ENCODE assay signal across 10 cellular contexts in genomic region chr13:23899555-23899954, GRCh38. TPM values are rescaled to one million over a fixed set of nuclear protein-coding genes. Genes with fewer than 3 reads are reported as not detected.
DNase-seq lines count a peak whose midpoint lies in the region; ATAC-seq and TF ChIP-seq lines count a peak whose summit lies in the region.
"Had no signal": no experiment of that assay in that cellular context is flagged by ENCODE, and none has a peak within 500 bp of the region (broad histone marks: within the 10 kb centered on the region; RNA-seq: fewer than 3 reads in every experiment).

No MANE protein-coding gene starts in this region.

- peak overlapping the region; percentile 23 for H3K9ac ChIP-seq in SK-N-MC (ENCODE audit: insufficient read length)
- H3K9ac ChIP-seq in endodermal cell (ENCODE audit: extremely low read depth, low read length, poor library complexity, severe bottlenecking), result no peak overlapping the region

- peaks cover 23% of the 10 kb centered on the region for H3K27me3 ChIP-seq in endodermal cell (ENCODE audit: control insufficient read depth, insufficient read depth, low read length, poor library complexity, severe bottlenecking)

- H3K27ac Mint-ChIP-seq in endodermal cell (no peak overlapping the region), natural killer cell (no peak overlapping the region)
- H3K27ac Mint-ChIP-seq: stimulated activated naive CD8-positive, alpha-beta T cell treated with anti-CD3 and anti-CD28 coated beads, Interleukin-15, Interleukin-2, amounts not matched to agents 100 ng/mL and 50 ng/mL, for 24 hours had no signal

- H3K4me1 ChIP-seq in endodermal cell (ENCODE audit: control insufficient read depth, insufficient read depth, low read length), result no peaks in the 10 kb centered on the region

- intact Hi-C loops in natural killer cell (cut with micrococcal nuclease), result no loop called here

- H3K4me1 Mint-ChIP-seq in endodermal cell (peaks cover 3% of the 10 kb centered on the region), natural killer cell (peaks cover 0 to 5% of the 10 kb centered on the region in 2 donors)

- H3K9me3 Mint-ChIP-seq in endodermal cell (no peaks in the 10 kb centered on the region), natural killer cell (no peaks in the 10 kb centered on the region)
- H3K9me3 Mint-ChIP-seq: stimulated activated naive CD8-positive, alpha-beta T cell treated with anti-CD3 and anti-CD28 coated beads, Interleukin-15, Interleukin-2, amounts not matched to agents 100 ng/mL and 50 ng/mL, for 24 hours had no signal

- no peak overlapping the region for H3K4me3 Mint-ChIP-seq in endodermal cell
- H3K4me3 Mint-ChIP-seq in natural killer cell, result no peak overlapping the region
- H3K4me3 Mint-ChIP-seq: stimulated activated naive CD8-positive, alpha-beta T cell treated with anti-CD3 and anti-CD28 coated beads, Interleukin-15, Interleukin-2, amounts not matched to agents 100 ng/mL and 50 ng/mL, for 24 hours had no signal

- TF ChIP-seq CTCF in endodermal cell (conservative IDR thresholded peaks at IDR 0.05) (peak; percentile 72), natural killer cell (IDR thresholded peaks at IDR 0.05) (peak; percentile 50)

- WGBS in endodermal cell (ENCODE audit: insufficient coverage in 1 of 2, insufficient read length in 1 of 2), 2 experiments, result 58 to 69% methylated on average over 2 to 4 of the region's 4 CpGs

- H3K36me3 Mint-ChIP-seq in endodermal cell (ENCODE audit: low read depth), result no peaks in the 10 kb centered on the region
- H3K36me3 Mint-ChIP-seq in natural killer cell, result no peaks in the 10 kb centered on the region

- H3K36me3 ChIP-seq in SK-N-MC (ENCODE audit: insufficient read depth, low read length), result no peaks in the 10 kb centered on the region
- H3K36me3 ChIP-seq in endodermal cell (ENCODE audit: control insufficient read depth, insufficient read depth, low read length), result no peaks in the 10 kb centered on the region

- H3K4me3 ChIP-seq in SK-N-MC (peak overlapping the region; percentile 26; the same call in 1 of the 2 replicates), endodermal cell (ENCODE audit: low read length) (no peak overlapping the region)

- ATAC-seq in GM19035 (IDR thresholded peaks at IDR 0.05; ENCODE audit: unreplicated experiment), result peak; percentile 62
- ATAC-seq in natural killer cell, result peak in 2 of 3 donors; percentile 54 to 67
- ATAC-seq in GM19463 (IDR thresholded peaks at IDR 0.05; ENCODE audit: unreplicated experiment), result no peak

- DNase-seq in CD1c-positive myeloid dendritic cell (ENCODE audit: extremely low spot score) (peak; percentile 51), SK-N-MC (ENCODE audit: low read depth, low spot score) (no peak), endodermal cell (no peak), natural killer cell (no peak), activated gamma-delta T cell (lab: John Stamatoyannopoulos, UW) (no peak), T1000 (lab: John Stamatoyannopoulos, UW) (no peak)

- H3K9me3 ChIP-seq in SK-N-MC (ENCODE audit: low read depth, low read length) (no peaks in the 10 kb centered on the region), endodermal cell (ENCODE audit: control insufficient read depth, low read length) (no peaks in the 10 kb centered on the region)

- no peak overlapping the region for H3K27ac ChIP-seq in SK-N-MC
- H3K27ac ChIP-seq in endodermal cell (ENCODE audit: low read depth, low read length), result no peak overlapping the region

- H3K27me3 Mint-ChIP-seq in endodermal cell (ENCODE audit: insufficient read depth), result peaks cover 27% of the 10 kb centered on the region
- H3K27me3 Mint-ChIP-seq in natural killer cell (ENCODE audit: low read depth in 2 of 2), result peaks cover 23 to 52% of the 10 kb centered on the region in 2 donors

RNA-seq across cellular contexts. Expression of gene C1QTNF9B, which starts 2.3 kb away (rescaled TPM):
- total RNA-seq in endodermal cell (not detected), natural killer cell (not detected)
- not detected for polyA plus RNA-seq in endodermal cell (2013, experiment 1 of 2)
- polyA plus RNA-seq in endodermal cell (2013, experiment 2 of 2), result not detected
- total RNA-seq: glomerular endothelial cell had no signal

RNA-seq across cellular contexts. Expression of gene MIPEP, which starts 10.4 kb away (rescaled TPM):
- total RNA-seq in endodermal cell (10 to 100 TPM; 23.1 to 23.9 TPM), natural killer cell (10 to 100 TPM in 1 of 3 donors, 1 to 10 TPM in 2; 9.7 to 10.1 (median 9.7) TPM)
- 16.4 TPM for polyA plus RNA-seq in endodermal cell (2013, experiment 1 of 2)
- 17.6 TPM for polyA plus RNA-seq in endodermal cell (2013, experiment 2 of 2)
